In the genomic region with DNA sequence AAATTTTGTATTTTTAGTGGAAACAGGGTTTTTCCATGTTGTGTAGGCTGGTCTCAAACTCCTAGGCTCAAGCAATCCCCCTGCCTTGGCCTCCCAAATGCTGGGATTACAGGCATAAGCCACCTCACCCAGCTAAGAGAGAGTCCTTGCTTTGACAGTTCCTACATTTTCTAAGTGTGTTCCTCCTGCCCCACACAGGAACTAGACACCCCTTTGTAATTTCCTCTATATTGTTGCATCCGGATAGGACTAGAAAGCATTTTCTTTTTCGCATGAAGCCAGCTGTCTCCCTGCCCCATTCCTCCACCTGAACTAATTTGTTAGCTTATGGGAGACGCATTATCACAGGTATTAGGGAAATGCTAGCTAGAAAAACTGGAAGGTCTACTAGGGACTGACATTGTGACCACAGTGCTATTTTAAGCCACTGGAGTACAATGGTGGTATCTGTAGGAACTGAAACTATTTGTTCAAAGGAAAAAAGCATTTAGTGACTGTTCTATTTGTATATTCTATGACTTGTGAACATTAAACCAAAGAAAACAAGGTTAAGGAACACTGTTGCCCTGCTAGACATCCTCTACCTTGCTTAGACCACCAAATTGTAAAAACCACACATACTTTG, we compare ENCODE assay signal across 10 cellular contexts.
DNase-seq lines count a peak whose midpoint lies in the region; ATAC-seq and TF ChIP-seq lines count a peak whose summit lies in the region.
"Had no signal": no experiment of that assay in that cellular context is flagged by ENCODE, and none has a peak within 500 bp of the region (broad histone marks: within the 10 kb centered on the region; RNA-seq: fewer than 3 reads in every experiment).

No MANE protein-coding gene starts in this region.

- H3K79me2 ChIP-seq in OCI-LY7 (ENCODE audit: insufficient read depth, low read depth, low read length) = no peaks in the 10 kb centered on the region

- peak; percentile 63 for DNase-seq in OCI-LY7 (ENCODE audit: low spot score)
- DNase-seq in G401 (ENCODE audit: low spot score) = no peak
- no peak for DNase-seq in HCEC 1CT
- no peak for DNase-seq in NCI-H187 (lab: John Stamatoyannopoulos, UW)
- no peak for DNase-seq in hepatic stellate cell (ENCODE audit: low spot score)

- peaks cover 11% of the 10 kb centered on the region; the same call in 1 of the 2 replicates for H3K9me3 ChIP-seq in OCI-LY7 (ENCODE audit: low read length)

- no peaks in the 10 kb centered on the region for H3K27me3 Mint-ChIP-seq in nephron (ENCODE audit: low read depth)
- H3K27me3 Mint-ChIP-seq: activated T-helper 17 cell treated with anti-CD3 and anti-CD28 coated beads, Interleukin-2, amount 50 U/mL, for 72 hours had no signal

- no peaks in the 10 kb centered on the region for H3K36me3 Mint-ChIP-seq in nephron (ENCODE audit: low read depth)

- peak overlapping the region; percentile 19 for H3K4me3 ChIP-seq in OCI-LY7 (ENCODE audit: low read depth, low read length, poor library complexity, severe bottlenecking)
- H3K4me3 ChIP-seq: SK-N-MC had no signal

- H3K9me3 Mint-ChIP-seq in nephron = peaks cover 3% of the 10 kb centered on the region

- ATAC-seq in GM18907 (IDR thresholded peaks at IDR 0.05; ENCODE audit: unreplicated experiment) (peak; percentile 80), HG02970 (IDR thresholded peaks at IDR 0.05; ENCODE audit: low FRiP score, unreplicated experiment) (peak; percentile 70)
- ATAC-seq: activated T-helper 17 cell treated with anti-CD3 and anti-CD28 coated beads, Interleukin-2, amount 50 U/mL, for 72 hours had no signal

- intact Hi-C loops in OCI-LY7 (cut with micrococcal nuclease; ENCODE audit: unreplicated experiment) = loop anchor here (10.0 kb wide), 1 partner anchor 46 kb away; no protein-coding TSS in a partner anchor

- peaks cover 24% of the 10 kb centered on the region for H3K4me1 ChIP-seq in OCI-LY7 (ENCODE audit: insufficient read depth, low read length, poor library complexity, severe bottlenecking)

- no TSS peak for BruUV-seq in OCI-LY7 (replicated peaks; lab: Mats Ljungman, UMichigan)

- no peak for TF ChIP-seq CTCF in OCI-LY7 (conservative IDR thresholded peaks at IDR 0.05; ENCODE audit: low read length)
- TF ChIP-seq CTCF in nephron (IDR thresholded peaks at IDR 0.05; ENCODE audit: unreplicated experiment in 3 of 3) = no peak

- H3K36me3 ChIP-seq in OCI-LY7 (ENCODE audit: insufficient read depth, low read length) = no peaks in the 10 kb centered on the region

- CTCF ChIA-PET in OCI-LY7 (lab: Charles Lee; ENCODE audit: unreplicated experiment) = no interaction called here

- peak overlapping the region; percentile 74; the same call in 1 of the 2 replicates for H2AFZ ChIP-seq in OCI-LY7 (ENCODE audit: low read length)

- H3K4me2 ChIP-seq in OCI-LY7 (ENCODE audit: low read length) = peak overlapping the region; percentile 62

- H3K9me2 ChIP-seq in OCI-LY7 (ENCODE audit: insufficient read depth, low read length) = no peaks in the 10 kb centered on the region

- peak overlapping the region; percentile 29 for H3K27ac ChIP-seq in OCI-LY7 (ENCODE audit: low read depth, low read length, poor library complexity, severe bottlenecking)
- H3K27ac ChIP-seq: SK-N-MC had no signal

- H3K4me3 Mint-ChIP-seq in nephron = no peak overlapping the region
- H3K4me3 Mint-ChIP-seq: activated T-helper 17 cell treated with anti-CD3 and anti-CD28 coated beads, Interleukin-2, amount 50 U/mL, for 72 hours had no signal

- peak overlapping the region in 2 of 3 experiments; percentile 45 to 46 for H3K27ac Mint-ChIP-seq in nephron
- H3K27ac Mint-ChIP-seq: activated T-helper 17 cell treated with anti-CD3 and anti-CD28 coated beads, Interleukin-2, amount 50 U/mL, for 72 hours had no signal

- in situ Hi-C loops in G401 (cut with HindIII; ENCODE audit: low sequenced_read_pairs) = no loop called here

- H3K4me1 Mint-ChIP-seq in nephron = peaks cover 32% of the 10 kb centered on the region
- H3K4me1 Mint-ChIP-seq: activated T-helper 17 cell treated with anti-CD3 and anti-CD28 coated beads, Interleukin-2, amount 50 U/mL, for 72 hours had no signal

- no peaks in the 10 kb centered on the region for H4K20me1 ChIP-seq in OCI-LY7 (ENCODE audit: insufficient read depth, low read length)

- POLR2A ChIA-PET in OCI-LY7 (lab: Charles Lee) = interaction anchor here (1.0 to 1.2 kb wide), 4 partner anchors 23 to 615 kb away, joined by 3 to 6 read pairs (median 4); partner anchors contain the start of gene PUM3
